16 cellular contexts compared by ENCODE assay signal in genomic region chr9:95082401-95083084, GRCh38.
DNase-seq lines count a peak whose midpoint lies in the region; ATAC-seq, FAIRE-seq and TF ChIP-seq lines count a peak whose summit lies in the region.
"Had no signal": no experiment of that assay in that cellular context is flagged by ENCODE, and none has a peak within 500 bp of the region (broad histone marks: within the 10 kb centered on the region; RNA-seq: fewer than 3 reads in every experiment).

No MANE protein-coding gene starts in this region.

- 61 to 80% (median 66%) methylated on average over 18 of the region's 18 CpGs for WGBS in small intestine, 3 donors

- H3K36me3 ChIP-seq in Caco-2 (ENCODE audit: control insufficient read depth, insufficient read depth, low read length): peaks cover 14% of the 10 kb centered on the region
- peaks cover 40 to 49% of the 10 kb centered on the region in 2 donors for H3K36me3 ChIP-seq in mucosa of rectum (ENCODE audit: control insufficient read depth in 2 of 2, insufficient read depth in 2 of 2, low read length in 2 of 2)
- H3K36me3 ChIP-seq in small intestine (ENCODE audit: control insufficient read depth in 2 of 2, insufficient read depth in 2 of 2, low read length in 2 of 2): peaks cover 5 to 9% of the 10 kb centered on the region in 2 donors

- no peak overlapping the region for H3K9ac ChIP-seq in mucosa of rectum (ENCODE audit: low read depth in 1 of 2, low read length in 2 of 2)

- H3K36me3 Mint-ChIP-seq in Caco-2 (ENCODE audit: insufficient read depth, unreplicated experiment): peaks cover 95% of the 10 kb centered on the region

- peak in 1 of 2 experiments; percentile 8 for DNase-seq in Caco-2
- peak in 1 of 61 donors; percentile 55 for DNase-seq in caudate nucleus (lab: John Stamatoyannopoulos, UW)
- DNase-seq in small intestine: peak; percentile 57
- no peak for DNase-seq in NCI-H2227 (lab: John Stamatoyannopoulos, UW; ENCODE audit: unreplicated experiment)
- no peak for DNase-seq in dedifferentiated amniotic fluid mesenchymal stem cell (ENCODE audit: extremely low spot score)
- no peak for DNase-seq in globus pallidus (ENCODE audit: low spot score)
- DNase-seq: activated CD4-positive, alpha-beta T cell treated with anti-CD3 and anti-CD28 coated beads, Interleukin-2, amount 10 ng/mL, durations not matched to agents 7 days and 5 days; activated naive CD4-positive, alpha-beta T cell treated with Interleukin-2 at 50 U/mL for 16 hours; hippocampal formation; kidney glomerular epithelial cell; NCI-H1694 treated with DMSO at 0.1 percent for 48 hours; NCI-H446; stimulated activated naive CD8-positive, alpha-beta T cell treated with anti-CD3 and anti-CD28 coated beads, Interleukin-15, Interleukin-2, amounts not matched to agents 100 U/mL and 50 U/mL, for 24 hours; T-cell had no signal

- no peak for ATAC-seq in GM21515 (IDR thresholded peaks at IDR 0.05; ENCODE audit: unreplicated experiment)
- ATAC-seq: stimulated activated naive CD8-positive, alpha-beta T cell treated with anti-CD3 and anti-CD28 coated beads, Interleukin-15, Interleukin-2, amounts not matched to agents 100 U/mL and 50 U/mL, for 24 hours; T-cell had no signal

- H3K4me3 ChIP-seq in Caco-2 (ENCODE audit: low read depth, low read length) (no peak overlapping the region), mucosa of rectum (ENCODE audit: low read length in 2 of 2) (no peak overlapping the region), small intestine (ENCODE audit: low read depth in 1 of 2, low read length in 2 of 2) (no peak overlapping the region)

- CTCF ChIA-PET in Caco-2 (lab: Charles Lee): no interaction called here

- FAIRE-seq in small intestine (lab: Jason Lieb, UNC): no peak

- H3K4me1 Mint-ChIP-seq in Caco-2 (ENCODE audit: low read depth, unreplicated experiment): peaks cover 21% of the 10 kb centered on the region
- H3K4me1 Mint-ChIP-seq: activated CD4-positive, alpha-beta T cell treated with anti-CD3 and anti-CD28 coated beads, Interleukin-2, amount 10 ng/mL, durations not matched to agents 7 days and 5 days; T-cell had no signal

- no peak for TF ChIP-seq CTCF in Caco-2 (IDR thresholded peaks at IDR 0.05; ENCODE audit: insufficient read depth in 1 of 2, low read depth in 1 of 2, low read length in 1 of 2, severe bottlenecking in 1 of 2, unreplicated experiment in 1 of 2)

- H3K4me1 ChIP-seq in Caco-2 (peaks cover 23% of the 10 kb centered on the region), mucosa of rectum (ENCODE audit: control insufficient read depth in 2 of 2, insufficient read depth in 2 of 2, low read length in 2 of 2) (peaks cover 10 to 11% of the 10 kb centered on the region in 2 donors), small intestine (ENCODE audit: control insufficient read depth in 2 of 2, insufficient read depth in 1 of 2, low read depth in 1 of 2, low read length in 1 of 2) (no peaks in the 10 kb centered on the region)

- H3K27me3 Mint-ChIP-seq in Caco-2 (ENCODE audit: insufficient read depth, unreplicated experiment): no peaks in the 10 kb centered on the region
- H3K27me3 Mint-ChIP-seq: activated CD4-positive, alpha-beta T cell treated with anti-CD3 and anti-CD28 coated beads, Interleukin-2, amount 10 ng/mL, durations not matched to agents 7 days and 5 days; T-cell had no signal

- no peak overlapping the region for H3K4me3 Mint-ChIP-seq in Caco-2 (ENCODE audit: unreplicated experiment)
- H3K4me3 Mint-ChIP-seq: activated CD4-positive, alpha-beta T cell treated with anti-CD3 and anti-CD28 coated beads, Interleukin-2, amount 10 ng/mL, durations not matched to agents 7 days and 5 days; T-cell had no signal

- no peaks in the 10 kb centered on the region for H3K9me3 Mint-ChIP-seq in Caco-2 (ENCODE audit: unreplicated experiment)
- H3K9me3 Mint-ChIP-seq: activated CD4-positive, alpha-beta T cell treated with anti-CD3 and anti-CD28 coated beads, Interleukin-2, amount 10 ng/mL, durations not matched to agents 7 days and 5 days; T-cell had no signal

- H3K27me3 ChIP-seq in Caco-2 (replicated peaks; ENCODE audit: control insufficient read depth, insufficient read depth, low read length) (no peaks in the 10 kb centered on the region), mucosa of rectum (ENCODE audit: control insufficient read depth in 2 of 2, insufficient read depth in 2 of 2, low read length in 2 of 2) (no peaks in the 10 kb centered on the region), small intestine (ENCODE audit: control insufficient read depth in 2 of 2, insufficient read depth in 2 of 2, low read length in 2 of 2) (no peaks in the 10 kb centered on the region)

- peak overlapping the region; percentile 96 for H3K27ac ChIP-seq in caudate nucleus (ENCODE audit: low read depth, low read length)
- H3K27ac ChIP-seq in mucosa of rectum (ENCODE audit: low read depth in 2 of 2, low read length in 2 of 2): peak overlapping the region; percentile 1 to 15
- H3K27ac ChIP-seq in small intestine (ENCODE audit: low read depth in 1 of 2, low read length in 1 of 2): peak overlapping the region in 1 of 2 donors; percentile 20

- intact Hi-C loops in Caco-2 (cut with micrococcal nuclease; ENCODE audit: unreplicated experiment): no loop called here

- H3K9me3 ChIP-seq in Caco-2 (no peaks in the 10 kb centered on the region), mucosa of rectum (ENCODE audit: control insufficient read depth in 2 of 2, low read length in 2 of 2) (no peaks in the 10 kb centered on the region), small intestine (ENCODE audit: control insufficient read depth, low read depth) (no peaks in the 10 kb centered on the region)

- POLR2A ChIA-PET in Caco-2 (lab: Charles Lee): no interaction called here

- BruUV-seq in Caco-2 (replicated peaks; lab: Mats Ljungman, UMichigan): no TSS peak

- H3K27ac Mint-ChIP-seq in Caco-2 (ENCODE audit: unreplicated experiment): peak overlapping the region; percentile 21
- H3K27ac Mint-ChIP-seq: activated CD4-positive, alpha-beta T cell treated with anti-CD3 and anti-CD28 coated beads, Interleukin-2, amount 10 ng/mL, durations not matched to agents 7 days and 5 days; T-cell had no signal
